Comparison of ENCODE assay signal across 1 cellular context in the genomic region with DNA sequence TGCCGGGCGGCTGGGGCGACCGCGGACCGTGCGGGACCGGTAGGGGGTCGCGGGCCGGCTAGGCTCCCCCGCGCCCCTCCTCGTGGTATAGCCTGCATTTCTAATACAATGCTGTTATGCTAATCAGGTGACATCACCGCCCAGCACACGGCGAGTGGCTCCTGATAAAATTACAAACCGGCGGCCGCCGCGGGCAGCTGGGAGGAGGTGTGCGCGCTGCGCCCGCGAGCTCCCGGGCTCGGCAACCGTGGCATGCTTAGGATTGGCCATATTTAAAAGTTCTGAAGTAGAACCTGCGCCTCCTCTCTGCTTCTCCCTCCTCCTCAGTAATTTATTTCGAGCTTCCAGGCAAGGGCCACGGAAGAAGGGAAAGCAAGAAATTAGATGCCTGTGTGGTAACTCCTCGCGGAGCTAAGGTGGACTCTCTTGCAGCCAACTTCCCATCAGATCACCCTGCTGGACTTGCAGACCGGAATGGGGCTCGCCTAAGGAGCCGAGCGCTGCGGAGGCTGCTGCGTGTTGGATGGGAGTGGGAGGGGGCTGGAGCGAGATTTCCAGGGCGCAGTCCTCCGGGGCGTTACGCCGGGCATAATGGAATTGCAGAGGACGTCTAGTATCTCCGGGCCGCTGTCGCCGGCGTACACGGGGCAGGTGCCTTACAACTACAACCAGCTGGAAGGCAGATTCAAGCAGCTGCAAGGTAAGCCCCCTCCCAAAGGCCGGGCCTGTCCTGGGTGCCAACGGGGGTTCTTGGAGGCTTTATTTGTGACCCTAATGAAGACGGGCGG.
TF ChIP-seq lines count a peak whose summit lies in the region.

No MANE protein-coding gene starts in this region.

TF ChIP-seq in K562, 482 proteins besides CTCF, POLR2A, EP300 and RAD21 (continued from another document and continues in another):
- TF ChIP-seq ZNF134 (CRISPR knock-in tag; conservative IDR thresholded peaks at IDR 0.05) (no peak), CBX3 (IDR thresholded peaks at IDR 0.05; ENCODE audit: borderline replicate concordance in 1 of 2, low read length in 2 of 2) (no peak), ERF (CRISPR knock-in tag; IDR thresholded peaks at IDR 0.05) (no peak), SMARCC2 (IDR thresholded peaks at IDR 0.05; ENCODE audit: low read depth) (no peak), KDM5B (IDR thresholded peaks at IDR 0.05; ENCODE audit: insufficient replicate concordance, low read depth, low read length) (peak; percentile 68), ZNF668 (CRISPR knock-in tag; IDR thresholded peaks at IDR 0.05) (no peak), DACH1 (IDR thresholded peaks at IDR 0.05; ENCODE audit: partially characterized antibody) (no peak), TAL1 (IDR thresholded peaks at IDR 0.05) (no peak), IFI16 (CRISPR knock-in tag; IDR thresholded peaks at IDR 0.05) (no peak), ZNF146 (CRISPR knock-in tag; IDR thresholded peaks at IDR 0.05; ENCODE audit: unreplicated experiment) (no peak), ZNF76 (CRISPR knock-in tag; IDR thresholded peaks at IDR 0.05; ENCODE audit: borderline replicate concordance) (no peak), PHB2 (IDR thresholded peaks at IDR 0.05; ENCODE audit: low read depth) (no peak), ZNF551 (CRISPR knock-in tag; IDR thresholded peaks at IDR 0.05) (no peak), ZBTB17 (CRISPR knock-in tag; IDR thresholded peaks at IDR 0.05) (0 out of 2 replicates have a peak, but pooled peaks have one; percentile 51), ZSCAN32 (CRISPR knock-in tag; IDR thresholded peaks at IDR 0.05) (no peak), NFRKB (IDR thresholded peaks at IDR 0.05; ENCODE audit: low read depth) (0 out of 2 replicates have a peak, but pooled peaks have one; percentile 49), ZNF140 (CRISPR knock-in tag; IDR thresholded peaks at IDR 0.05) (no peak), SAFB (IDR thresholded peaks at IDR 0.05; ENCODE audit: borderline replicate concordance, low read depth, low read length) (no peak), ILF3 (IDR thresholded peaks at IDR 0.05; ENCODE audit: borderline replicate concordance) (no peak), RUNX1 (IDR thresholded peaks at IDR 0.05; ENCODE audit: low read depth) (no peak), LCOR (CRISPR knock-in tag; IDR thresholded peaks at IDR 0.05) (0 out of 2 replicates have a peak, but pooled peaks have one; percentile 50), SNRNP70 (optimal IDR thresholded peaks at IDR 0.05; ENCODE audit: low read depth, low read length) (no peak), ZBTB8A (IDR thresholded peaks at IDR 0.05; ENCODE audit: partially characterized antibody) (no peak), HDAC6 (IDR thresholded peaks at IDR 0.05; ENCODE audit: low read depth, low read length) (no peak), ZNF699 (CRISPR knock-in tag; IDR thresholded peaks at IDR 0.05; ENCODE audit: insufficient replicate concordance) (no peak), ZNF175 (CRISPR knock-in tag; IDR thresholded peaks at IDR 0.05; ENCODE audit: low read depth) (no peak), SAFB2 (IDR thresholded peaks at IDR 0.05; ENCODE audit: borderline replicate concordance, low read depth, low read length, severe bottlenecking) (no peak), CCAR2 (IDR thresholded peaks at IDR 0.05; ENCODE audit: low read depth, low read length) (no peak), SRSF9 (IDR thresholded peaks at IDR 0.05; ENCODE audit: borderline replicate concordance, low read depth, low read length) (no peak), ETV1 (tag; conservative IDR thresholded peaks at IDR 0.05; ENCODE audit: low read depth) (peak; percentile 21; the same call in 1 of the 2 replicates)
- TF ChIP-seq, protein P1, sequence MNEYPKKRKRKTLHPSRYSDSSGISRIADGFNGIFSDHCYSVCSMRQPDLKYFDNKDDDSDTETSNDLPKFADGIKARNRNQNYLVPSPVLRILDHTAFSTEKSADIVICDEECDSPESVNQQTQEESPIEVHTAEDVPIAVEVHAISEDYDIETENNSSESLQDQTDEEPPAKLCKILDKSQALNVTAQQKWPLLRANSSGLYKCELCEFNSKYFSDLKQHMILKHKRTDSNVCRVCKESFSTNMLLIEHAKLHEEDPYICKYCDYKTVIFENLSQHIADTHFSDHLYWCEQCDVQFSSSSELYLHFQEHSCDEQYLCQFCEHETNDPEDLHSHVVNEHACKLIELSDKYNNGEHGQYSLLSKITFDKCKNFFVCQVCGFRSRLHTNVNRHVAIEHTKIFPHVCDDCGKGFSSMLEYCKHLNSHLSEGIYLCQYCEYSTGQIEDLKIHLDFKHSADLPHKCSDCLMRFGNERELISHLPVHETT (CRISPR knock-in tag; conservative IDR thresholded peaks at IDR 0.05 in 1 of 2, IDR thresholded peaks at IDR 0.05 in 1 of 2) = no peak; a peak in 1 of 4 replicates
- TF ChIP-seq, protein P2, sequence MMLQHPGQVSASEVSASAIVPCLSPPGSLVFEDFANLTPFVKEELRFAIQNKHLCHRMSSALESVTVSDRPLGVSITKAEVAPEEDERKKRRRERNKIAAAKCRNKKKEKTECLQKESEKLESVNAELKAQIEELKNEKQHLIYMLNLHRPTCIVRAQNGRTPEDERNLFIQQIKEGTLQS (IDR thresholded peaks at IDR 0.05) = peak; percentile 84
- TF ChIP-seq, protein P2 (CRISPR knock-in tag; conservative IDR thresholded peaks at IDR 0.05) = no peak; the same call in 1 of the 2 replicates
- TF ChIP-seq, protein P3, sequence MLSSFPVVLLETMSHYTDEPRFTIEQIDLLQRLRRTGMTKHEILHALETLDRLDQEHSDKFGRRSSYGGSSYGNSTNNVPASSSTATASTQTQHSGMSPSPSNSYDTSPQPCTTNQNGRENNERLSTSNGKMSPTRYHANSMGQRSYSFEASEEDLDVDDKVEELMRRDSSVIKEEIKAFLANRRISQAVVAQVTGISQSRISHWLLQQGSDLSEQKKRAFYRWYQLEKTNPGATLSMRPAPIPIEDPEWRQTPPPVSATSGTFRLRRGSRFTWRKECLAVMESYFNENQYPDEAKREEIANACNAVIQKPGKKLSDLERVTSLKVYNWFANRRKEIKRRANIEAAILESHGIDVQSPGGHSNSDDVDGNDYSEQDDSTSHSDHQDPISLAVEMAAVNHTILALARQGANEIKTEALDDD (IDR thresholded peaks at IDR 0.05) = no peak; the same call in 1 of the 2 replicates
- TF ChIP-seq, protein P4, sequence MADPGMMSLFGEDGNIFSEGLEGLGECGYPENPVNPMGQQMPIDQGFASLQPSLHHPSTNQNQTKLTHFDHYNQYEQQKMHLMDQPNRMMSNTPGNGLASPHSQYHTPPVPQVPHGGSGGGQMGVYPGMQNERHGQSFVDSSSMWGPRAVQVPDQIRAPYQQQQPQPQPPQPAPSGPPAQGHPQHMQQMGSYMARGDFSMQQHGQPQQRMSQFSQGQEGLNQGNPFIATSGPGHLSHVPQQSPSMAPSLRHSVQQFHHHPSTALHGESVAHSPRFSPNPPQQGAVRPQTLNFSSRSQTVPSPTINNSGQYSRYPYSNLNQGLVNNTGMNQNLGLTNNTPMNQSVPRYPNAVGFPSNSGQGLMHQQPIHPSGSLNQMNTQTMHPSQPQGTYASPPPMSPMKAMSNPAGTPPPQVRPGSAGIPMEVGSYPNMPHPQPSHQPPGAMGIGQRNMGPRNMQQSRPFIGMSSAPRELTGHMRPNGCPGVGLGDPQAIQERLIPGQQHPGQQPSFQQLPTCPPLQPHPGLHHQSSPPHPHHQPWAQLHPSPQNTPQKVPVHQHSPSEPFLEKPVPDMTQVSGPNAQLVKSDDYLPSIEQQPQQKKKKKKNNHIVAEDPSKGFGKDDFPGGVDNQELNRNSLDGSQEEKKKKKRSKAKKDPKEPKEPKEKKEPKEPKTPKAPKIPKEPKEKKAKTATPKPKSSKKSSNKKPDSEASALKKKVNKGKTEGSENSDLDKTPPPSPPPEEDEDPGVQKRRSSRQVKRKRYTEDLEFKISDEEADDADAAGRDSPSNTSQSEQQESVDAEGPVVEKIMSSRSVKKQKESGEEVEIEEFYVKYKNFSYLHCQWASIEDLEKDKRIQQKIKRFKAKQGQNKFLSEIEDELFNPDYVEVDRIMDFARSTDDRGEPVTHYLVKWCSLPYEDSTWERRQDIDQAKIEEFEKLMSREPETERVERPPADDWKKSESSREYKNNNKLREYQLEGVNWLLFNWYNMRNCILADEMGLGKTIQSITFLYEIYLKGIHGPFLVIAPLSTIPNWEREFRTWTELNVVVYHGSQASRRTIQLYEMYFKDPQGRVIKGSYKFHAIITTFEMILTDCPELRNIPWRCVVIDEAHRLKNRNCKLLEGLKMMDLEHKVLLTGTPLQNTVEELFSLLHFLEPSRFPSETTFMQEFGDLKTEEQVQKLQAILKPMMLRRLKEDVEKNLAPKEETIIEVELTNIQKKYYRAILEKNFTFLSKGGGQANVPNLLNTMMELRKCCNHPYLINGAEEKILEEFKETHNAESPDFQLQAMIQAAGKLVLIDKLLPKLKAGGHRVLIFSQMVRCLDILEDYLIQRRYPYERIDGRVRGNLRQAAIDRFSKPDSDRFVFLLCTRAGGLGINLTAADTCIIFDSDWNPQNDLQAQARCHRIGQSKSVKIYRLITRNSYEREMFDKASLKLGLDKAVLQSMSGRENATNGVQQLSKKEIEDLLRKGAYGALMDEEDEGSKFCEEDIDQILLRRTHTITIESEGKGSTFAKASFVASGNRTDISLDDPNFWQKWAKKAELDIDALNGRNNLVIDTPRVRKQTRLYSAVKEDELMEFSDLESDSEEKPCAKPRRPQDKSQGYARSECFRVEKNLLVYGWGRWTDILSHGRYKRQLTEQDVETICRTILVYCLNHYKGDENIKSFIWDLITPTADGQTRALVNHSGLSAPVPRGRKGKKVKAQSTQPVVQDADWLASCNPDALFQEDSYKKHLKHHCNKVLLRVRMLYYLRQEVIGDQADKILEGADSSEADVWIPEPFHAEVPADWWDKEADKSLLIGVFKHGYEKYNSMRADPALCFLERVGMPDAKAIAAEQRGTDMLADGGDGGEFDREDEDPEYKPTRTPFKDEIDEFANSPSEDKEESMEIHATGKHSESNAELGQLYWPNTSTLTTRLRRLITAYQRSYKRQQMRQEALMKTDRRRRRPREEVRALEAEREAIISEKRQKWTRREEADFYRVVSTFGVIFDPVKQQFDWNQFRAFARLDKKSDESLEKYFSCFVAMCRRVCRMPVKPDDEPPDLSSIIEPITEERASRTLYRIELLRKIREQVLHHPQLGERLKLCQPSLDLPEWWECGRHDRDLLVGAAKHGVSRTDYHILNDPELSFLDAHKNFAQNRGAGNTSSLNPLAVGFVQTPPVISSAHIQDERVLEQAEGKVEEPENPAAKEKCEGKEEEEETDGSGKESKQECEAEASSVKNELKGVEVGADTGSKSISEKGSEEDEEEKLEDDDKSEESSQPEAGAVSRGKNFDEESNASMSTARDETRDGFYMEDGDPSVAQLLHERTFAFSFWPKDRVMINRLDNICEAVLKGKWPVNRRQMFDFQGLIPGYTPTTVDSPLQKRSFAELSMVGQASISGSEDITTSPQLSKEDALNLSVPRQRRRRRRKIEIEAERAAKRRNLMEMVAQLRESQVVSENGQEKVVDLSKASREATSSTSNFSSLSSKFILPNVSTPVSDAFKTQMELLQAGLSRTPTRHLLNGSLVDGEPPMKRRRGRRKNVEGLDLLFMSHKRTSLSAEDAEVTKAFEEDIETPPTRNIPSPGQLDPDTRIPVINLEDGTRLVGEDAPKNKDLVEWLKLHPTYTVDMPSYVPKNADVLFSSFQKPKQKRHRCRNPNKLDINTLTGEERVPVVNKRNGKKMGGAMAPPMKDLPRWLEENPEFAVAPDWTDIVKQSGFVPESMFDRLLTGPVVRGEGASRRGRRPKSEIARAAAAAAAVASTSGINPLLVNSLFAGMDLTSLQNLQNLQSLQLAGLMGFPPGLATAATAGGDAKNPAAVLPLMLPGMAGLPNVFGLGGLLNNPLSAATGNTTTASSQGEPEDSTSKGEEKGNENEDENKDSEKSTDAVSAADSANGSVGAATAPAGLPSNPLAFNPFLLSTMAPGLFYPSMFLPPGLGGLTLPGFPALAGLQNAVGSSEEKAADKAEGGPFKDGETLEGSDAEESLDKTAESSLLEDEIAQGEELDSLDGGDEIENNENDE (IDR thresholded peaks at IDR 0.05; ENCODE audit: low read depth, low read length) = no peak
- TF ChIP-seq, protein P5, sequence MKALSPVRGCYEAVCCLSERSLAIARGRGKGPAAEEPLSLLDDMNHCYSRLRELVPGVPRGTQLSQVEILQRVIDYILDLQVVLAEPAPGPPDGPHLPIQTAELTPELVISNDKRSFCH (CRISPR knock-in tag; IDR thresholded peaks at IDR 0.05) = no peak
- TF ChIP-seq, protein P5 (tag; IDR thresholded peaks at IDR 0.05) = no peak
- TF ChIP-seq, protein P6, sequence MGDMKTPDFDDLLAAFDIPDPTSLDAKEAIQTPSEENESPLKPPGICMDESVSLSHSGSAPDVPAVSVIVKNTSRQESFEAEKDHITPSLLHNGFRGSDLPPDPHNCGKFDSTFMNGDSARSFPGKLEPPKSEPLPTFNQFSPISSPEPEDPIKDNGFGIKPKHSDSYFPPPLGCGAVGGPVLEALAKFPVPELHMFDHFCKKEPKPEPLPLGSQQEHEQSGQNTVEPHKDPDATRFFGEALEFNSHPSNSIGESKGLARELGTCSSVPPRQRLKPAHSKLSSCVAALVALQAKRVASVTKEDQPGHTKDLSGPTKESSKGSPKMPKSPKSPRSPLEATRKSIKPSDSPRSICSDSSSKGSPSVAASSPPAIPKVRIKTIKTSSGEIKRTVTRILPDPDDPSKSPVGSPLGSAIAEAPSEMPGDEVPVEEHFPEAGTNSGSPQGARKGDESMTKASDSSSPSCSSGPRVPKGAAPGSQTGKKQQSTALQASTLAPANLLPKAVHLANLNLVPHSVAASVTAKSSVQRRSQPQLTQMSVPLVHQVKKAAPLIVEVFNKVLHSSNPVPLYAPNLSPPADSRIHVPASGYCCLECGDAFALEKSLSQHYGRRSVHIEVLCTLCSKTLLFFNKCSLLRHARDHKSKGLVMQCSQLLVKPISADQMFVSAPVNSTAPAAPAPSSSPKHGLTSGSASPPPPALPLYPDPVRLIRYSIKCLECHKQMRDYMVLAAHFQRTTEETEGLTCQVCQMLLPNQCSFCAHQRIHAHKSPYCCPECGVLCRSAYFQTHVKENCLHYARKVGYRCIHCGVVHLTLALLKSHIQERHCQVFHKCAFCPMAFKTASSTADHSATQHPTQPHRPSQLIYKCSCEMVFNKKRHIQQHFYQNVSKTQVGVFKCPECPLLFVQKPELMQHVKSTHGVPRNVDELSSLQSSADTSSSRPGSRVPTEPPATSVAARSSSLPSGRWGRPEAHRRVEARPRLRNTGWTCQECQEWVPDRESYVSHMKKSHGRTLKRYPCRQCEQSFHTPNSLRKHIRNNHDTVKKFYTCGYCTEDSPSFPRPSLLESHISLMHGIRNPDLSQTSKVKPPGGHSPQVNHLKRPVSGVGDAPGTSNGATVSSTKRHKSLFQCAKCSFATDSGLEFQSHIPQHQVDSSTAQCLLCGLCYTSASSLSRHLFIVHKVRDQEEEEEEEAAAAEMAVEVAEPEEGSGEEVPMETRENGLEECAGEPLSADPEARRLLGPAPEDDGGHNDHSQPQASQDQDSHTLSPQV (IDR thresholded peaks at IDR 0.05) = 0 out of 2 replicates have a peak, but pooled peaks have one; percentile 11
- TF ChIP-seq, protein P7, sequence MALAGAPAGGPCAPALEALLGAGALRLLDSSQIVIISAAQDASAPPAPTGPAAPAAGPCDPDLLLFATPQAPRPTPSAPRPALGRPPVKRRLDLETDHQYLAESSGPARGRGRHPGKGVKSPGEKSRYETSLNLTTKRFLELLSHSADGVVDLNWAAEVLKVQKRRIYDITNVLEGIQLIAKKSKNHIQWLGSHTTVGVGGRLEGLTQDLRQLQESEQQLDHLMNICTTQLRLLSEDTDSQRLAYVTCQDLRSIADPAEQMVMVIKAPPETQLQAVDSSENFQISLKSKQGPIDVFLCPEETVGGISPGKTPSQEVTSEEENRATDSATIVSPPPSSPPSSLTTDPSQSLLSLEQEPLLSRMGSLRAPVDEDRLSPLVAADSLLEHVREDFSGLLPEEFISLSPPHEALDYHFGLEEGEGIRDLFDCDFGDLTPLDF (CRISPR knock-in tag; IDR thresholded peaks at IDR 0.05) = no peak; the same call in 1 of the 2 replicates
